Comparison of ENCODE assay signal across 26 cellular contexts in genomic region chr5:57259704-57260103, GRCh38.
A peak's percentile ranks its signal among the peaks of the same experiment; 100 is the strongest.
DNase-seq lines count a peak whose midpoint lies in the region; ATAC-seq and TF ChIP-seq lines count a peak whose summit lies in the region.
"Had no signal": no experiment of that assay in that cellular context is flagged by ENCODE, and none has a peak within 500 bp of the region (broad histone marks: within the 10 kb centered on the region; RNA-seq: fewer than 3 reads in every experiment).

No MANE protein-coding gene starts in this region.

- peaks cover 97% of the 10 kb centered on the region for H3K36me3 Mint-ChIP-seq in activated T-cell treated with anti-CD3 and anti-CD28 coated beads, Interleukin-2, amount 50 U/mL, for 24 hours (ENCODE audit: low read depth)
- peaks cover 53% of the 10 kb centered on the region for H3K36me3 Mint-ChIP-seq in activated naive CD8-positive, alpha-beta T cell treated with anti-CD3 and anti-CD28 coated beads for 36 hours
- peaks cover 81% of the 10 kb centered on the region for H3K36me3 Mint-ChIP-seq in nephron progenitor cell (ENCODE audit: low read depth)

- no peaks in the 10 kb centered on the region for H3K9me3 Mint-ChIP-seq in activated T-cell treated with anti-CD3 and anti-CD28 coated beads, Interleukin-2, amount 50 U/mL, for 24 hours
- no peaks in the 10 kb centered on the region for H3K9me3 Mint-ChIP-seq in activated naive CD8-positive, alpha-beta T cell treated with anti-CD3 and anti-CD28 coated beads for 36 hours
- no peaks in the 10 kb centered on the region for H3K9me3 Mint-ChIP-seq in nephron progenitor cell
- H3K9me3 Mint-ChIP-seq: activated T-cell treated with anti-CD3 and anti-CD28 coated beads, Interleukin-2, amount 50 U/mL, for 4 hours; naive B cell had no signal

- H3K36me3 ChIP-seq in left lung: peaks cover 0 to 63% of the 10 kb centered on the region in 2 donors
- H3K36me3 ChIP-seq: ovary had no signal

- H3K27ac ChIP-seq in left lung: no peak overlapping the region
- H3K27ac ChIP-seq: BLaER1, body of pancreas, ovary, SJSA1, upper lobe of left lung had no signal

- H3K27ac Mint-ChIP-seq in activated T-cell treated with anti-CD3 and anti-CD28 coated beads, Interleukin-2, amount 50 U/mL, for 24 hours: peak overlapping the region; percentile 86
- H3K27ac Mint-ChIP-seq in activated naive CD8-positive, alpha-beta T cell treated with anti-CD3 and anti-CD28 coated beads for 36 hours: peak overlapping the region; percentile 81
- H3K27ac Mint-ChIP-seq in nephron progenitor cell: peak overlapping the region; percentile 80

- peaks cover 59% of the 10 kb centered on the region for H3K4me1 Mint-ChIP-seq in activated T-cell treated with anti-CD3 and anti-CD28 coated beads, Interleukin-2, amount 50 U/mL, for 24 hours (ENCODE audit: low read depth)
- peaks cover 38% of the 10 kb centered on the region for H3K4me1 Mint-ChIP-seq in activated naive CD8-positive, alpha-beta T cell treated with anti-CD3 and anti-CD28 coated beads for 36 hours
- H3K4me1 Mint-ChIP-seq in nephron progenitor cell: no peaks in the 10 kb centered on the region

- no peak for TF ChIP-seq CTCF in nephron progenitor cell (IDR thresholded peaks at IDR 0.05)
- no peak for TF ChIP-seq CTCF in left lung (IDR thresholded peaks at IDR 0.05)

- intact Hi-C loops in left lung (cut with DNase I): no loop called here

- H3K4me1 ChIP-seq in left lung: no peaks in the 10 kb centered on the region
- H3K4me1 ChIP-seq: body of pancreas, SJSA1, upper lobe of left lung had no signal

- H3K9me3 ChIP-seq in left lung: no peaks in the 10 kb centered on the region
- H3K9me3 ChIP-seq: BLaER1, body of pancreas, ovary, SJSA1, upper lobe of left lung had no signal

- no peak overlapping the region for H3K4me3 Mint-ChIP-seq in activated T-cell treated with anti-CD3 and anti-CD28 coated beads, Interleukin-2, amount 50 U/mL, for 24 hours
- no peak overlapping the region for H3K4me3 Mint-ChIP-seq in activated naive CD8-positive, alpha-beta T cell treated with anti-CD3 and anti-CD28 coated beads for 36 hours
- no peak overlapping the region for H3K4me3 Mint-ChIP-seq in nephron progenitor cell
- H3K4me3 Mint-ChIP-seq: activated T-cell treated with anti-CD3 and anti-CD28 coated beads, Interleukin-2, amount 50 U/mL, for 4 hours; naive B cell had no signal

- H3K4me3 ChIP-seq in left lung: no peak overlapping the region
- H3K4me3 ChIP-seq: BLaER1, body of pancreas, ovary, SJSA1, upper lobe of left lung had no signal

- DNase-seq in activated T-cell treated with anti-CD3 and anti-CD28 coated beads, Interleukin-2, amount 50 U/mL, for 24 hours: no peak
- DNase-seq in activated T-cell treated with anti-CD3 and anti-CD28 coated beads, Interleukin-2, amount 50 U/mL, for 48 hours: no peak
- DNase-seq in EH (ENCODE audit: low read depth) (peak; percentile 34), nephron progenitor cell (no peak), left lung (no peak)
- no peak for DNase-seq in activated naive CD8-positive, alpha-beta T cell treated with anti-CD3 and anti-CD28 coated beads for 36 hours
- DNase-seq: ACHN; activated T-cell treated with anti-CD3 and anti-CD28 coated beads, Interleukin-2, amount 50 U/mL, for 4 hours; body of pancreas; COR-L47; GF-D8; HCEC 1CT; KBM-7; naive B cell; NCI-H1436 treated with DMSO at 0.1 percent for 48 hours; NCI-H2107; ovary; RPMI8226; small intestine; stimulated activated CD4-positive, alpha-beta T cell treated with anti-CD3 and anti-CD28 coated beads, Interleukin-1b, Interleukin-23, amount 100 ng/mL, for 48 hours; upper lobe of left lung had no signal

- H3K27me3 Mint-ChIP-seq in activated T-cell treated with anti-CD3 and anti-CD28 coated beads, Interleukin-2, amount 50 U/mL, for 24 hours: no peaks in the 10 kb centered on the region
- no peaks in the 10 kb centered on the region for H3K27me3 Mint-ChIP-seq in activated naive CD8-positive, alpha-beta T cell treated with anti-CD3 and anti-CD28 coated beads for 36 hours
- peaks cover 2% of the 10 kb centered on the region for H3K27me3 Mint-ChIP-seq in nephron progenitor cell (ENCODE audit: low read depth, poor library complexity)
- H3K27me3 Mint-ChIP-seq: naive B cell had no signal

- H3K27me3 ChIP-seq in left lung: no peaks in the 10 kb centered on the region
- H3K27me3 ChIP-seq: BLaER1, body of pancreas, ovary, SJSA1, upper lobe of left lung had no signal

- no peak for ATAC-seq in GM18873 (IDR thresholded peaks at IDR 0.05; ENCODE audit: low FRiP score, unreplicated experiment)
- ATAC-seq in HG02938 (IDR thresholded peaks at IDR 0.05; ENCODE audit: unreplicated experiment): no peak
- no peak for ATAC-seq in left lung
- ATAC-seq: activated T-cell treated with anti-CD3 and anti-CD28 coated beads, Interleukin-2, amount 50 U/mL, for 4 hours; body of pancreas; left lobe of liver had no signal
